Comparison of ENCODE assay signal across 8 cellular contexts in genomic region chr2:159516241-159516758, GRCh38.
DNase-seq lines count a peak whose midpoint lies in the region; ATAC-seq and TF ChIP-seq lines count a peak whose summit lies in the region.

No MANE protein-coding gene starts in this region.

- H3K27ac ChIP-seq in esophagus squamous epithelium, result peak overlapping the region; percentile 73 to 89 (median 80)

- H3K27me3 ChIP-seq in BJ (ENCODE audit: control insufficient read depth, insufficient read depth, low read length) (no peaks in the 10 kb centered on the region), esophagus squamous epithelium (no peaks in the 10 kb centered on the region)

- no peaks in the 10 kb centered on the region for H3K9me3 Mint-ChIP-seq in T-helper 2 cell treated with Interferon-gamma antibody and Interleukin-4, amounts not matched to agents 5 μg/mL and 100 μg/mL, for 36 hours
- H3K9me3 Mint-ChIP-seq in natural killer cell treated with Interleukin-12 subunit alpha and Interleukin-12 subunit beta and Interleukin-15 and Interleukin-18, amount 100 ng/mL, for 72 hours, result peaks cover 4% of the 10 kb centered on the region

- no peak for TF ChIP-seq POLR2A in esophagus squamous epithelium (IDR thresholded peaks at IDR 0.05)

- peak overlapping the region; percentile 73 for H3K27ac Mint-ChIP-seq in T-helper 2 cell treated with Interferon-gamma antibody and Interleukin-4, amounts not matched to agents 5 μg/mL and 100 μg/mL, for 36 hours
- H3K27ac Mint-ChIP-seq in natural killer cell treated with Interleukin-12 subunit alpha and Interleukin-12 subunit beta and Interleukin-15 and Interleukin-18, amount 100 ng/mL, for 72 hours, result peak overlapping the region; percentile 91 to 96

- H3K4me3 ChIP-seq in BJ (ENCODE audit: low read depth, low read length) (peak overlapping the region; percentile 30), esophagus squamous epithelium (peak overlapping the region; percentile 29 to 65 (median 52))

- H3K36me3 ChIP-seq in BJ (ENCODE audit: control insufficient read depth, insufficient read depth, low read length), result no peaks in the 10 kb centered on the region
- H3K36me3 ChIP-seq in esophagus squamous epithelium, result no peaks in the 10 kb centered on the region

- ATAC-seq in GM18517 (IDR thresholded peaks at IDR 0.05; ENCODE audit: unreplicated experiment) (peak; percentile 92), HG02885 (IDR thresholded peaks at IDR 0.05; ENCODE audit: poor library complexity, unreplicated experiment) (peak; percentile 91)
- peak; percentile 75 to 76 for ATAC-seq in natural killer cell treated with Interleukin-12 subunit alpha and Interleukin-12 subunit beta and Interleukin-15 and Interleukin-18, amount 100 ng/mL, for 72 hours

- H3K4me3 Mint-ChIP-seq in T-helper 2 cell treated with Interferon-gamma antibody and Interleukin-4, amounts not matched to agents 5 μg/mL and 100 μg/mL, for 36 hours, result peak overlapping the region; percentile 82
- peak overlapping the region; percentile 88 for H3K4me3 Mint-ChIP-seq in natural killer cell treated with Interleukin-12 subunit alpha and Interleukin-12 subunit beta and Interleukin-15 and Interleukin-18, amount 100 ng/mL, for 72 hours

- peaks cover 0 to 56% (median 10%) of the 10 kb centered on the region in 3 donors for H3K4me1 ChIP-seq in esophagus squamous epithelium

- no peaks in the 10 kb centered on the region for H3K9me3 ChIP-seq in esophagus squamous epithelium

- no peaks in the 10 kb centered on the region for H3K27me3 Mint-ChIP-seq in T-helper 2 cell treated with Interferon-gamma antibody and Interleukin-4, amounts not matched to agents 5 μg/mL and 100 μg/mL, for 36 hours (ENCODE audit: low read depth)
- H3K27me3 Mint-ChIP-seq in natural killer cell treated with Interleukin-12 subunit alpha and Interleukin-12 subunit beta and Interleukin-15 and Interleukin-18, amount 100 ng/mL, for 72 hours, result no peaks in the 10 kb centered on the region

- TF ChIP-seq CTCF in BJ (IDR thresholded peaks at IDR 0.05; ENCODE audit: insufficient read depth, low read depth, low read length) (no peak), esophagus squamous epithelium (IDR thresholded peaks at IDR 0.05) (peak in 1 of 6 experiments; percentile 7)

- DNase-seq in BJ (ENCODE audit: low read depth), result peak; percentile 12
- peak; percentile 19 for DNase-seq in NCI-H1417 treated with DMSO at 0.1 percent for 48 hours (lab: John Stamatoyannopoulos, UW)
- DNase-seq in T-helper 2 cell treated with Interferon-gamma antibody and Interleukin-4, amounts not matched to agents 5 μg/mL and 100 μg/mL, for 36 hours (ENCODE audit: low spot score), result no peak
- no peak for DNase-seq in esophagus squamous epithelium (lab: John Stamatoyannopoulos, UW)
- no peak for DNase-seq in natural killer cell treated with Interleukin-12 subunit alpha and Interleukin-12 subunit beta and Interleukin-15 and Interleukin-18, amount 100 ng/mL, for 72 hours (ENCODE audit: low spot score)
- no peak for DNase-seq in DMS114 treated with DMSO at 0.1 percent for 48 hours (lab: John Stamatoyannopoulos, UW; ENCODE audit: unreplicated experiment)

- peaks cover 14% of the 10 kb centered on the region for H3K4me1 Mint-ChIP-seq in T-helper 2 cell treated with Interferon-gamma antibody and Interleukin-4, amounts not matched to agents 5 μg/mL and 100 μg/mL, for 36 hours (ENCODE audit: low read depth)
- peaks cover 16 to 28% of the 10 kb centered on the region in 2 donors for H3K4me1 Mint-ChIP-seq in natural killer cell treated with Interleukin-12 subunit alpha and Interleukin-12 subunit beta and Interleukin-15 and Interleukin-18, amount 100 ng/mL, for 72 hours (ENCODE audit: low read depth in 2 of 2)

- CTCF ChIA-PET in BJ (lab: Yijun Ruan, JAX), result interaction anchor here (1.1 kb wide), 1 partner anchor 99 kb away, joined by 4 read pairs; no protein-coding TSS in a partner anchor

- POLR2A ChIA-PET in BJ (lab: Charles Lee), result no interaction called here

- 4 to 9% methylated on average over 6 of the region's 6 CpGs for WGBS in esophagus squamous epithelium, 2 donors

- intact Hi-C loops in esophagus squamous epithelium (cut with DNase I), result no loop called here

- H3K36me3 Mint-ChIP-seq in T-helper 2 cell treated with Interferon-gamma antibody and Interleukin-4, amounts not matched to agents 5 μg/mL and 100 μg/mL, for 36 hours (ENCODE audit: low read depth), result no peaks in the 10 kb centered on the region
- peaks cover 10% of the 10 kb centered on the region for H3K36me3 Mint-ChIP-seq in natural killer cell treated with Interleukin-12 subunit alpha and Interleukin-12 subunit beta and Interleukin-15 and Interleukin-18, amount 100 ng/mL, for 72 hours

Comparison
In these comparisons a context has a peak if more than half of its experiments do, and no peak if none do; other contexts are left out.
1. DNase-seq: peak in BJ (single experiment) and NCI-H1417 treated with DMSO at 0.1 percent for 48 hours (single experiment); none in T-helper 2 cell treated with Interferon-gamma antibody and Interleukin-4, amounts not matched to agents 5 μg/mL and 100 μg/mL, for 36 hours (single experiment), esophagus squamous epithelium (single experiment), natural killer cell treated with Interleukin-12 subunit alpha and Interleukin-12 subunit beta and Interleukin-15 and Interleukin-18, amount 100 ng/mL, for 72 hours (single experiment) and DMS114 treated with DMSO at 0.1 percent for 48 hours (single experiment).
2. Peak in every context shown above with its lines, with median percentiles within 50 percentile points of each other: ATAC-seq.